15 cellular contexts compared by ENCODE assay signal in genomic region chr21:28068455-28069358, GRCh38.
DNase-seq lines count a peak whose midpoint lies in the region; ATAC-seq and TF ChIP-seq lines count a peak whose summit lies in the region.
"Had no signal": no experiment of that assay in that cellular context is flagged by ENCODE, and none has a peak within 500 bp of the region (broad histone marks: within the 10 kb centered on the region; RNA-seq: fewer than 3 reads in every experiment).

No MANE protein-coding gene starts in this region.

- H3K9me2 ChIP-seq in GM23338 (ENCODE audit: insufficient read depth), result no peaks in the 10 kb centered on the region

- DNase-seq in GM23338 (ENCODE audit: low spot score) (no peak), OCI-M1 (lab: John Stamatoyannopoulos, UW) (peak; percentile 72), myocyte (ENCODE audit: low read depth) (peak; percentile 36), amniotic stem cell (lab: John Stamatoyannopoulos, UW) (no peak), NOMO-1 treated with DMSO at 0.1 percent for 48 hours (lab: John Stamatoyannopoulos, UW; ENCODE audit: unreplicated experiment) (no peak), UCSD-AML1 (lab: John Stamatoyannopoulos, UW; ENCODE audit: unreplicated experiment) (no peak)
- DNase-seq: activated CD4-positive, alpha-beta T cell treated with anti-CD3 and anti-CD28 coated beads, Interleukin-2, amount 50 U/mL, for 4 hours; activated T-cell treated with anti-CD3 and anti-CD28 coated beads, Interleukin-2, amount 50 U/mL, for 48 hours; Calu3; GF-D8; mucosa of descending colon; NCI-H2081 treated with DMSO at 0.1 percent for 48 hours; NCI-H774 had no signal

- no peaks in the 10 kb centered on the region for H3K27me3 Mint-ChIP-seq in GM23338 (ENCODE audit: insufficient read depth, low read depth, poor library complexity)

- H3K4me1 ChIP-seq in GM23338 (ENCODE audit: insufficient read depth) (peaks cover 8% of the 10 kb centered on the region), gastroesophageal sphincter (peaks cover 3 to 47% (median 9%) of the 10 kb centered on the region in 3 donors)

- H3K27me3 ChIP-seq in GM23338 (ENCODE audit: insufficient read depth) (no peaks in the 10 kb centered on the region), gastroesophageal sphincter (no peaks in the 10 kb centered on the region)

- no peaks in the 10 kb centered on the region for H4K20me1 ChIP-seq in GM23338 (replicated peaks; ENCODE audit: insufficient read depth)

- 32 to 63% methylated on average over 3 to 4 of the region's 4 CpGs for WGBS in gastroesophageal sphincter (ENCODE audit: low coverage in 1 of 2), 2 donors

- H3K27ac Mint-ChIP-seq in GM23338, result peak overlapping the region; percentile 58

- ATAC-seq in GM23338, result peak; percentile 53
- peak; percentile 39 for ATAC-seq in gastroesophageal sphincter
- ATAC-seq in GM18873 (IDR thresholded peaks at IDR 0.05; ENCODE audit: low FRiP score, unreplicated experiment), result no peak
- ATAC-seq: mucosa of descending colon had no signal

- no peaks in the 10 kb centered on the region for H3K9me3 ChIP-seq in gastroesophageal sphincter
- H3K9me3 ChIP-seq: mucosa of descending colon had no signal

- peak overlapping the region; percentile 8; the same call in 1 of the 2 replicates for H3K4me2 ChIP-seq in GM23338

- H3K36me3 Mint-ChIP-seq in GM23338 (ENCODE audit: low read depth), result peaks cover 14% of the 10 kb centered on the region; the same call in 2 of the 3 replicates

- H3K9me3 Mint-ChIP-seq in GM23338, result peaks cover 15% of the 10 kb centered on the region; the same call in 2 of the 3 replicates

- TF ChIP-seq EP300 in gastroesophageal sphincter (IDR thresholded peaks at IDR 0.05), result no peak

- no peak overlapping the region for H3K27ac ChIP-seq in GM23338 (ENCODE audit: low read depth)
- H3K27ac ChIP-seq in gastroesophageal sphincter, result peak overlapping the region; percentile 1 to 53 (median 44)

- H3K4me1 Mint-ChIP-seq in GM23338, result peaks cover 20% of the 10 kb centered on the region

- H3K36me3 ChIP-seq in GM23338 (ENCODE audit: insufficient read depth), result no peaks in the 10 kb centered on the region
- H3K36me3 ChIP-seq in gastroesophageal sphincter, result no peaks in the 10 kb centered on the region

- no peaks in the 10 kb centered on the region for H3F3A ChIP-seq in GM23338 (replicated peaks; ENCODE audit: low read depth)

- no peak for TF ChIP-seq CTCF in GM23338 (conservative IDR thresholded peaks at IDR 0.05; ENCODE audit: low read depth in 2 of 2)
- no peak for TF ChIP-seq CTCF in gastroesophageal sphincter (IDR thresholded peaks at IDR 0.05)

- peak overlapping the region; percentile 53; the same call in 1 of the 2 replicates for H2AFZ ChIP-seq in GM23338

- H3K4me3 Mint-ChIP-seq in GM23338, result no peak overlapping the region

- no peaks in the 10 kb centered on the region for H3K79me2 ChIP-seq in GM23338 (replicated peaks; ENCODE audit: insufficient read depth)

- TF ChIP-seq POLR2A in gastroesophageal sphincter (IDR thresholded peaks at IDR 0.05), result no peak

- H3K4me3 ChIP-seq in GM23338, result no peak overlapping the region
- no peak overlapping the region for H3K4me3 ChIP-seq in gastroesophageal sphincter
- H3K4me3 ChIP-seq: mucosa of descending colon had no signal

TF ChIP-seq in GM23338, 12 proteins besides CTCF, POLR2A, EP300 and RAD21:
- TF ChIP-seq CREB1 (CRISPR knock-in tag; IDR thresholded peaks at IDR 0.05; ENCODE audit: low read depth) (no peak), REST (IDR thresholded peaks at IDR 0.05; ENCODE audit: unreplicated experiment) (no peak)
- TF ChIP-seq, protein P1, sequence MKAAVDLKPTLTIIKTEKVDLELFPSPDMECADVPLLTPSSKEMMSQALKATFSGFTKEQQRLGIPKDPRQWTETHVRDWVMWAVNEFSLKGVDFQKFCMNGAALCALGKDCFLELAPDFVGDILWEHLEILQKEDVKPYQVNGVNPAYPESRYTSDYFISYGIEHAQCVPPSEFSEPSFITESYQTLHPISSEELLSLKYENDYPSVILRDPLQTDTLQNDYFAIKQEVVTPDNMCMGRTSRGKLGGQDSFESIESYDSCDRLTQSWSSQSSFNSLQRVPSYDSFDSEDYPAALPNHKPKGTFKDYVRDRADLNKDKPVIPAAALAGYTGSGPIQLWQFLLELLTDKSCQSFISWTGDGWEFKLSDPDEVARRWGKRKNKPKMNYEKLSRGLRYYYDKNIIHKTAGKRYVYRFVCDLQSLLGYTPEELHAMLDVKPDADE (IDR thresholded peaks at IDR 0.05), result no peak
- TF ChIP-seq, protein P2, sequence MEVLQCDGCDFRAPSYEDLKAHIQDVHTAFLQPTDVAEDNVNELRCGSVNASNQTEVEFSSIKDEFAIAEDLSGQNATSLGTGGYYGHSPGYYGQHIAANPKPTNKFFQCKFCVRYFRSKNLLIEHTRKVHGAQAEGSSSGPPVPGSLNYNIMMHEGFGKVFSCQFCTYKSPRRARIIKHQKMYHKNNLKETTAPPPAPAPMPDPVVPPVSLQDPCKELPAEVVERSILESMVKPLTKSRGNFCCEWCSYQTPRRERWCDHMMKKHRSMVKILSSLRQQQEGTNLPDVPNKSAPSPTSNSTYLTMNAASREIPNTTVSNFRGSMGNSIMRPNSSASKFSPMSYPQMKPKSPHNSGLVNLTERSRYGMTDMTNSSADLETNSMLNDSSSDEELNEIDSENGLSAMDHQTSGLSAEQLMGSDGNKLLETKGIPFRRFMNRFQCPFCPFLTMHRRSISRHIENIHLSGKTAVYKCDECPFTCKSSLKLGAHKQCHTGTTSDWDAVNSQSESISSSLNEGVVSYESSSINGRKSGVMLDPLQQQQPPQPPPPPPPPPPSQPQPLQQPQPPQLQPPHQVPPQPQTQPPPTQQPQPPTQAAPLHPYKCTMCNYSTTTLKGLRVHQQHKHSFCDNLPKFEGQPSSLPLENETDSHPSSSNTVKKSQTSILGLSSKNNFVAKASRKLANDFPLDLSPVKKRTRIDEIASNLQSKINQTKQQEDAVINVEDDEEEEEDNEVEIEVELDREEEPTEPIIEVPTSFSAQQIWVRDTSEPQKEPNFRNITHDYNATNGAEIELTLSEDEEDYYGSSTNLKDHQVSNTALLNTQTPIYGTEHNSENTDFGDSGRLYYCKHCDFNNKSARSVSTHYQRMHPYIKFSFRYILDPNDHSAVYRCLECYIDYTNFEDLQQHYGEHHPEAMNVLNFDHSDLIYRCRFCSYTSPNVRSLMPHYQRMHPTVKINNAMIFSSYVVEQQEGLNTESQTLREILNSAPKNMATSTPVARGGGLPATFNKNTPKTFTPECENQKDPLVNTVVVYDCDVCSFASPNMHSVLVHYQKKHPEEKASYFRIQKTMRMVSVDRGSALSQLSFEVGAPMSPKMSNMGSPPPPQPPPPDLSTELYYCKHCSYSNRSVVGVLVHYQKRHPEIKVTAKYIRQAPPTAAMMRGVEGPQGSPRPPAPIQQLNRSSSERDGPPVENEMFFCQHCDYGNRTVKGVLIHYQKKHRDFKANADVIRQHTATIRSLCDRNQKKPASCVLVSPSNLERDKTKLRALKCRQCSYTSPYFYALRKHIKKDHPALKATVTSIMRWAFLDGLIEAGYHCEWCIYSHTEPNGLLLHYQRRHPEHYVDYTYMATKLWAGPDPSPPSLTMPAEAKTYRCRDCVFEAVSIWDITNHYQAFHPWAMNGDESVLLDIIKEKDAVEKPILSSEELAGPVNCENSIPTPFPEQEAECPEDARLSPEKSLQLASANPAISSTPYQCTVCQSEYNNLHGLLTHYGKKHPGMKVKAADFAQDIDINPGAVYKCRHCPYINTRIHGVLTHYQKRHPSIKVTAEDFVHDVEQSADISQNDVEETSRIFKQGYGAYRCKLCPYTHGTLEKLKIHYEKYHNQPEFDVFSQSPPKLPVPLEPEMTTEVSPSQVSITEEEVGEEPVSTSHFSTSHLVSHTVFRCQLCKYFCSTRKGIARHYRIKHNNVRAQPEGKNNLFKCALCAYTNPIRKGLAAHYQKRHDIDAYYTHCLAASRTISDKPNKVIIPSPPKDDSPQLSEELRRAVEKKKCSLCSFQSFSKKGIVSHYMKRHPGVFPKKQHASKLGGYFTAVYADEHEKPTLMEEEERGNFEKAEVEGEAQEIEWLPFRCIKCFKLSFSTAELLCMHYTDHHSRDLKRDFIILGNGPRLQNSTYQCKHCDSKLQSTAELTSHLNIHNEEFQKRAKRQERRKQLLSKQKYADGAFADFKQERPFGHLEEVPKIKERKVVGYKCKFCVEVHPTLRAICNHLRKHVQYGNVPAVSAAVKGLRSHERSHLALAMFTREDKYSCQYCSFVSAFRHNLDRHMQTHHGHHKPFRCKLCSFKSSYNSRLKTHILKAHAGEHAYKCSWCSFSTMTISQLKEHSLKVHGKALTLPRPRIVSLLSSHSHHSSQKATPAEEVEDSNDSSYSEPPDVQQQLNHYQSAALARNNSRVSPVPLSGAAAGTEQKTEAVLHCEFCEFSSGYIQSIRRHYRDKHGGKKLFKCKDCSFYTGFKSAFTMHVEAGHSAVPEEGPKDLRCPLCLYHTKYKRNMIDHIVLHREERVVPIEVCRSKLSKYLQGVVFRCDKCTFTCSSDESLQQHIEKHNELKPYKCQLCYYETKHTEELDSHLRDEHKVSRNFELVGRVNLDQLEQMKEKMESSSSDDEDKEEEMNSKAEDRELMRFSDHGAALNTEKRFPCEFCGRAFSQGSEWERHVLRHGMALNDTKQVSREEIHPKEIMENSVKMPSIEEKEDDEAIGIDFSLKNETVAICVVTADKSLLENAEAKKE (CRISPR knock-in tag; IDR thresholded peaks at IDR 0.05), result no peak

Comparison
In these comparisons a context has a peak if more than half of its experiments do, and no peak if none do; other contexts are left out.
1. DNase-seq: peak in OCI-M1 (single experiment) and myocyte (single experiment); none in GM23338 (single experiment), amniotic stem cell (single experiment), NOMO-1 treated with DMSO at 0.1 percent for 48 hours (single experiment) and UCSD-AML1 (single experiment).